In genomic region chr6:2633763-2634150, GRCh38 we compare ENCODE assay signal across 8 cellular contexts.
DNase-seq lines count a peak whose midpoint lies in the region; ATAC-seq and TF ChIP-seq lines count a peak whose summit lies in the region.

No MANE protein-coding gene starts in this region.

- H3K9ac ChIP-seq in BLaER1 treated with 17β-estradiol and CSF1 and Interleukin-3, amounts not matched to agents 10 nM and 100 nM = peak overlapping the region in 8 of 11 experiments; percentile 51 to 69 (median 60); a peak in 13 of 22 replicates

- peak overlapping the region; percentile 65 to 96 (median 82) for H3K4me2 ChIP-seq in BLaER1 treated with 17β-estradiol and CSF1 and Interleukin-3, amounts not matched to agents 10 nM and 100 nM

- peaks cover 4 to 15% (median 13%) of the 10 kb centered on the region in 10 experiments; a peak in 14 of 20 replicates for H3K4me1 ChIP-seq in BLaER1 treated with 17β-estradiol and CSF1 and Interleukin-3, amounts not matched to agents 10 nM and 100 nM
- H3K4me1 ChIP-seq in RWPE2 (ENCODE audit: insufficient read depth, poor library complexity, severe bottlenecking) = peaks cover 22% of the 10 kb centered on the region
- H3K4me1 ChIP-seq in esophagus squamous epithelium = peaks cover 13 to 53% (median 20%) of the 10 kb centered on the region in 3 donors
- H3K4me1 ChIP-seq in ovary (ENCODE audit: insufficient read depth) = peaks cover 5% of the 10 kb centered on the region

- no peaks in the 10 kb centered on the region for H3K36me3 ChIP-seq in BLaER1 treated with 17β-estradiol and CSF1 and Interleukin-3, amounts not matched to agents 10 nM and 100 nM
- no peaks in the 10 kb centered on the region for H3K36me3 ChIP-seq in RWPE2 (ENCODE audit: low read depth)
- no peaks in the 10 kb centered on the region for H3K36me3 ChIP-seq in esophagus squamous epithelium
- no peaks in the 10 kb centered on the region for H3K36me3 ChIP-seq in ovary

- H4K20me1 ChIP-seq in BLaER1 treated with 17β-estradiol and CSF1 and Interleukin-3, amounts not matched to agents 10 nM and 100 nM = no peaks in the 10 kb centered on the region

- H3K27ac ChIP-seq in BLaER1 treated with 17β-estradiol and CSF1 and Interleukin-3, amounts not matched to agents 10 nM and 100 nM = peak overlapping the region in 9 of 11 experiments; percentile 53 to 74 (median 67); a peak in 14 of 22 replicates
- no peak overlapping the region for H3K27ac ChIP-seq in RWPE2 (ENCODE audit: poor library complexity, severe bottlenecking)
- H3K27ac ChIP-seq in esophagus squamous epithelium = peak overlapping the region; percentile 78 to 87 (median 82)
- peak overlapping the region; percentile 15 to 34 for H3K27ac ChIP-seq in ovary

- DNase-seq in RWPE2 (ENCODE audit: low spot score) = no peak
- no peak for DNase-seq in esophagus squamous epithelium (lab: John Stamatoyannopoulos, UW)
- DNase-seq in ovary = no peak
- no peak for DNase-seq in GDM1 (lab: John Stamatoyannopoulos, UW)
- no peak for DNase-seq in D341Med (ENCODE audit: low spot score)

- H3K4me3 ChIP-seq in BLaER1 treated with 17β-estradiol and CSF1 and Interleukin-3, amounts not matched to agents 10 nM and 100 nM = peak overlapping the region; percentile 38 to 67 (median 56); a peak in 17 of 20 replicates
- H3K4me3 ChIP-seq in RWPE2 (ENCODE audit: severe bottlenecking) (peak overlapping the region; percentile 31), esophagus squamous epithelium (peak overlapping the region; percentile 34 to 69 (median 49)), ovary (peak overlapping the region; percentile 41)

- 0 out of 22 replicates have a peak, but pooled peaks cover 0 to 2% (median 0%) of the 10 kb centered on the region in 11 experiments for H3K27me3 ChIP-seq in BLaER1 treated with 17β-estradiol and CSF1 and Interleukin-3, amounts not matched to agents 10 nM and 100 nM
- H3K27me3 ChIP-seq in RWPE2 (ENCODE audit: insufficient read depth, poor library complexity, severe bottlenecking) (no peaks in the 10 kb centered on the region), esophagus squamous epithelium (peaks cover 0 to 7% (median 0%) of the 10 kb centered on the region in 4 donors), ovary (no peaks in the 10 kb centered on the region)

- ATAC-seq in RWPE2 (ENCODE audit: low read depth) (no peak), HG03175 (IDR thresholded peaks at IDR 0.05; ENCODE audit: unreplicated experiment) (no peak), HG02759 (IDR thresholded peaks at IDR 0.05; ENCODE audit: unreplicated experiment) (no peak)

- 50 to 66% methylated on average over 15 of the region's 15 CpGs for WGBS in esophagus squamous epithelium, 2 donors
- 22 to 35% (median 24%) methylated on average over 15 of the region's 15 CpGs for WGBS in ovary, 3 donors

- H3K9me3 ChIP-seq in BLaER1 treated with 17β-estradiol and CSF1 and Interleukin-3, amounts not matched to agents 10 nM and 100 nM (replicated peaks in 1 of 11) = no peaks in the 10 kb centered on the region
- H3K9me3 ChIP-seq in RWPE2 (ENCODE audit: severe bottlenecking) = no peaks in the 10 kb centered on the region
- H3K9me3 ChIP-seq in esophagus squamous epithelium = no peaks in the 10 kb centered on the region
- no peaks in the 10 kb centered on the region for H3K9me3 ChIP-seq in ovary

- TF ChIP-seq EP300 in ovary (IDR thresholded peaks at IDR 0.05) = no peak

- TF ChIP-seq CTCF in RWPE2 (IDR thresholded peaks at IDR 0.05; ENCODE audit: poor library complexity, severe bottlenecking) = no peak
- no peak for TF ChIP-seq CTCF in esophagus squamous epithelium (IDR thresholded peaks at IDR 0.05)
- no peak for TF ChIP-seq CTCF in ovary (IDR thresholded peaks at IDR 0.05)

- no peak for TF ChIP-seq POLR2A in esophagus squamous epithelium (IDR thresholded peaks at IDR 0.05)
- no peak for TF ChIP-seq POLR2A in ovary (IDR thresholded peaks at IDR 0.05)

- intact Hi-C loops in esophagus squamous epithelium (cut with DNase I) = no loop called here
- intact Hi-C loops in ovary (cut with DNase I) = loop anchor here in 3 of 4 donors (5.0 to 10.0 kb wide), 3 partner anchors 279 to 1036 kb away; no protein-coding TSS in a partner anchor
